Comparison of ENCODE assay signal across 8 cellular contexts in the genomic region with DNA sequence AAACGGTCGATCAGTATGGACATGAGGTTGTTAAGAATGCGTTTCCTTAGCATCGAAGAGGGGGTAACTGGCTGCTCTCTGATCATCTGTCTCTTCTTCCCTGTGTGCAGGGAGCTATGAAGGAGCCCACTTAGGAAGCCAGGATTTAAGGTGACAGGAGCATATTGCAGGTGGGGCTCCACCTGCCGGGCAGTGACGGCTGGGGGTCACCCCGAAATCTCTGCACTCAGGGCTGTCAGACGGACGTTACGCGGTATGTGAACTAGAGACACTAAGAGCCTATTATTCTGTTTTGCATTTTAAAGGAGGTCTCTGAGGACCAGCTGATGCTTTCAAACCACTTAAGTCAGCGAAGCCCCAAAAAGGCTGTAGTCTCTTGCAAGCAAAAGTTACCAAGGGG.
DNase-seq lines count a peak whose midpoint lies in the region; ATAC-seq and TF ChIP-seq lines count a peak whose summit lies in the region.
"Had no signal": no experiment of that assay in that cellular context is flagged by ENCODE, and none has a peak within 500 bp of the region (broad histone marks: within the 10 kb centered on the region; RNA-seq: fewer than 3 reads in every experiment).

No MANE protein-coding gene starts in this region.

- H3K4me3 Mint-ChIP-seq in GM23338: peak overlapping the region; percentile 54
- peak overlapping the region; percentile 67 for H3K4me3 Mint-ChIP-seq in activated CD8-positive, alpha-beta T cell treated with anti-CD3 and anti-CD28 coated beads, Interleukin-2, amount 10 ng/mL, durations not matched to agents 7 days and 5 days
- H3K4me3 Mint-ChIP-seq in natural killer cell treated with Interleukin-12 subunit alpha and Interleukin-12 subunit beta and Interleukin-15 and Interleukin-18, amount 100 ng/mL, for 72 hours: peak overlapping the region; percentile 90

- WGBS in sigmoid colon, 2 donors: 29 to 34% methylated on average over 12 of the region's 12 CpGs

- no peak overlapping the region for H3K27ac Mint-ChIP-seq in GM23338
- H3K27ac Mint-ChIP-seq in activated CD8-positive, alpha-beta T cell treated with anti-CD3 and anti-CD28 coated beads, Interleukin-2, amount 10 ng/mL, durations not matched to agents 7 days and 5 days: peak overlapping the region; percentile 97
- H3K27ac Mint-ChIP-seq in natural killer cell treated with Interleukin-12 subunit alpha and Interleukin-12 subunit beta and Interleukin-15 and Interleukin-18, amount 100 ng/mL, for 72 hours: peak overlapping the region; percentile 69 to 91

- H3K9me3 Mint-ChIP-seq in GM23338: no peaks in the 10 kb centered on the region; the same call in 2 of the 3 replicates
- no peaks in the 10 kb centered on the region for H3K9me3 Mint-ChIP-seq in activated CD8-positive, alpha-beta T cell treated with anti-CD3 and anti-CD28 coated beads, Interleukin-2, amount 10 ng/mL, durations not matched to agents 7 days and 5 days (ENCODE audit: insufficient read depth)
- H3K9me3 Mint-ChIP-seq in natural killer cell treated with Interleukin-12 subunit alpha and Interleukin-12 subunit beta and Interleukin-15 and Interleukin-18, amount 100 ng/mL, for 72 hours: no peaks in the 10 kb centered on the region

- no peaks in the 10 kb centered on the region; the same call in 2 of the 3 replicates for H3K36me3 Mint-ChIP-seq in GM23338 (ENCODE audit: low read depth)
- H3K36me3 Mint-ChIP-seq in activated CD8-positive, alpha-beta T cell treated with anti-CD3 and anti-CD28 coated beads, Interleukin-2, amount 10 ng/mL, durations not matched to agents 7 days and 5 days (ENCODE audit: low read depth): peaks cover 73% of the 10 kb centered on the region
- no peaks in the 10 kb centered on the region for H3K36me3 Mint-ChIP-seq in natural killer cell treated with Interleukin-12 subunit alpha and Interleukin-12 subunit beta and Interleukin-15 and Interleukin-18, amount 100 ng/mL, for 72 hours

- peaks cover 14% of the 10 kb centered on the region for H3K27me3 Mint-ChIP-seq in GM23338 (ENCODE audit: insufficient read depth, low read depth, poor library complexity)
- no peaks in the 10 kb centered on the region for H3K27me3 Mint-ChIP-seq in activated CD8-positive, alpha-beta T cell treated with anti-CD3 and anti-CD28 coated beads, Interleukin-2, amount 10 ng/mL, durations not matched to agents 7 days and 5 days (ENCODE audit: low read depth)
- H3K27me3 Mint-ChIP-seq in natural killer cell treated with Interleukin-12 subunit alpha and Interleukin-12 subunit beta and Interleukin-15 and Interleukin-18, amount 100 ng/mL, for 72 hours: no peaks in the 10 kb centered on the region

- no peak overlapping the region for H2AFZ ChIP-seq in GM23338

- ATAC-seq in GM23338: peak; percentile 16
- ATAC-seq in activated CD8-positive, alpha-beta T cell treated with anti-CD3 and anti-CD28 coated beads, Interleukin-2, amount 10 ng/mL, durations not matched to agents 7 days and 5 days: peak; percentile 10
- no peak for ATAC-seq in natural killer cell treated with Interleukin-12 subunit alpha and Interleukin-12 subunit beta and Interleukin-15 and Interleukin-18, amount 100 ng/mL, for 72 hours
- ATAC-seq in HG02763 (IDR thresholded peaks at IDR 0.05; ENCODE audit: unreplicated experiment): no peak

- H3K36me3 ChIP-seq in GM23338 (ENCODE audit: insufficient read depth): no peaks in the 10 kb centered on the region
- H3K36me3 ChIP-seq in sigmoid colon: no peaks in the 10 kb centered on the region

- TF ChIP-seq POLR2A in sigmoid colon (IDR thresholded peaks at IDR 0.05): no peak

- H3K4me2 ChIP-seq in GM23338: peak overlapping the region; percentile 67

- CTCF ChIA-PET in activated CD8-positive, alpha-beta T cell treated with anti-CD3 and anti-CD28 coated beads, Interleukin-2, amount 10 ng/mL, durations not matched to agents 7 days and 5 days (lab: Charles Lee): interaction anchor here (1.2 to 2.6 kb wide), 2 partner anchors 86 to 114 kb away, joined by 3 to 14 read pairs; no protein-coding TSS in a partner anchor

- H3K27me3 ChIP-seq in GM23338 (ENCODE audit: insufficient read depth): no peaks in the 10 kb centered on the region
- H3K27me3 ChIP-seq in sigmoid colon: peaks cover 0 to 30% (median 25%) of the 10 kb centered on the region in 3 donors

- H4K20me1 ChIP-seq in GM23338 (replicated peaks; ENCODE audit: insufficient read depth): no peaks in the 10 kb centered on the region; the same call in 1 of the 2 replicates

- H3K4me1 ChIP-seq in GM23338 (ENCODE audit: insufficient read depth) (peaks cover 15% of the 10 kb centered on the region), sigmoid colon (no peaks in the 10 kb centered on the region)

- no peaks in the 10 kb centered on the region for H3F3A ChIP-seq in GM23338 (replicated peaks; ENCODE audit: low read depth)

- H3K4me1 Mint-ChIP-seq in GM23338: peaks cover 20% of the 10 kb centered on the region
- peaks cover 80% of the 10 kb centered on the region for H3K4me1 Mint-ChIP-seq in activated CD8-positive, alpha-beta T cell treated with anti-CD3 and anti-CD28 coated beads, Interleukin-2, amount 10 ng/mL, durations not matched to agents 7 days and 5 days (ENCODE audit: low read depth)
- H3K4me1 Mint-ChIP-seq in natural killer cell treated with Interleukin-12 subunit alpha and Interleukin-12 subunit beta and Interleukin-15 and Interleukin-18, amount 100 ng/mL, for 72 hours (ENCODE audit: low read depth in 2 of 2): peaks cover 61 to 75% of the 10 kb centered on the region in 2 donors

- H3K79me2 ChIP-seq in GM23338 (replicated peaks; ENCODE audit: insufficient read depth): no peaks in the 10 kb centered on the region

- POLR2A ChIA-PET in activated CD8-positive, alpha-beta T cell treated with anti-CD3 and anti-CD28 coated beads, Interleukin-2, amount 10 ng/mL, durations not matched to agents 7 days and 5 days (lab: Charles Lee): no interaction called here

- in situ Hi-C loops in GM13976 (cut with MboI; ENCODE audit: low sequenced_read_pairs, unreplicated experiment): no loop called here

- H3K4me3 ChIP-seq in GM23338 (no peak overlapping the region), sigmoid colon (no peak overlapping the region)

- DNase-seq in GM13976 (ENCODE audit: low spot score) (peak; percentile 60), GM23338 (ENCODE audit: low spot score) (peak; percentile 33), sigmoid colon (no peak), NCI-H526 treated with DMSO at 0.1 percent for 48 hours (lab: John Stamatoyannopoulos, UW) (no peak)
- peak; percentile 39 for DNase-seq in activated CD8-positive, alpha-beta T cell treated with anti-CD3 and anti-CD28 coated beads, Interleukin-2, amount 10 ng/mL, durations not matched to agents 7 days and 5 days
- DNase-seq in natural killer cell treated with Interleukin-12 subunit alpha and Interleukin-12 subunit beta and Interleukin-15 and Interleukin-18, amount 100 ng/mL, for 72 hours (ENCODE audit: low spot score): no peak
- DNase-seq: dermis blood vessel endothelial cell had no signal

- peak; percentile 55 for TF ChIP-seq CTCF in GM13976 (IDR thresholded peaks at IDR 0.05; ENCODE audit: borderline replicate concordance, control extremely low read depth, extremely low read depth, insufficient read depth, missing control alignments)
- TF ChIP-seq CTCF in GM23338 (conservative IDR thresholded peaks at IDR 0.05; ENCODE audit: low read depth in 2 of 2): no peak
- no peak for TF ChIP-seq CTCF in sigmoid colon (IDR thresholded peaks at IDR 0.05)

- H3K27ac ChIP-seq in GM23338 (ENCODE audit: low read depth) (peak overlapping the region; percentile 61), sigmoid colon (no peak overlapping the region)

- no peaks in the 10 kb centered on the region for H3K9me3 ChIP-seq in sigmoid colon

- TF ChIP-seq EP300 in sigmoid colon (IDR thresholded peaks at IDR 0.05): no peak

- H3K9me2 ChIP-seq in GM23338 (ENCODE audit: insufficient read depth): no peaks in the 10 kb centered on the region

- intact Hi-C loops in sigmoid colon (cut with DNase I): no loop called here

TF ChIP-seq in GM23338, 12 proteins besides CTCF, POLR2A, EP300 and RAD21 (continues in another document):
- no peak for TF ChIP-seq EZH2phosphoT487 (IDR thresholded peaks at IDR 0.05; ENCODE audit: unreplicated experiment)
- TF ChIP-seq ZNF114 (CRISPR knock-in tag; IDR thresholded peaks at IDR 0.05): no peak
- TF ChIP-seq, protein P1, sequence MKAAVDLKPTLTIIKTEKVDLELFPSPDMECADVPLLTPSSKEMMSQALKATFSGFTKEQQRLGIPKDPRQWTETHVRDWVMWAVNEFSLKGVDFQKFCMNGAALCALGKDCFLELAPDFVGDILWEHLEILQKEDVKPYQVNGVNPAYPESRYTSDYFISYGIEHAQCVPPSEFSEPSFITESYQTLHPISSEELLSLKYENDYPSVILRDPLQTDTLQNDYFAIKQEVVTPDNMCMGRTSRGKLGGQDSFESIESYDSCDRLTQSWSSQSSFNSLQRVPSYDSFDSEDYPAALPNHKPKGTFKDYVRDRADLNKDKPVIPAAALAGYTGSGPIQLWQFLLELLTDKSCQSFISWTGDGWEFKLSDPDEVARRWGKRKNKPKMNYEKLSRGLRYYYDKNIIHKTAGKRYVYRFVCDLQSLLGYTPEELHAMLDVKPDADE (IDR thresholded peaks at IDR 0.05): no peak
- TF ChIP-seq ZNF331 (CRISPR knock-in tag; IDR thresholded peaks at IDR 0.05; ENCODE audit: low read depth): no peak
- no peak for TF ChIP-seq EZH2 (IDR thresholded peaks at IDR 0.05; ENCODE audit: low read depth, unreplicated experiment)

Comparison
In these comparisons a context has a peak if more than half of its experiments do, and no peak if none do; other contexts are left out.
1. DNase-seq: peak in GM13976 (single experiment), GM23338 (single experiment) and activated CD8-positive, alpha-beta T cell treated with anti-CD3 and anti-CD28 coated beads, Interleukin-2, amount 10 ng/mL, durations not matched to agents 7 days and 5 days (single experiment); none in natural killer cell treated with Interleukin-12 subunit alpha and Interleukin-12 subunit beta and Interleukin-15 and Interleukin-18, amount 100 ng/mL, for 72 hours (single experiment), sigmoid colon (single experiment) and NCI-H526 treated with DMSO at 0.1 percent for 48 hours (single experiment).
2. ATAC-seq: peak in GM23338 (single experiment) and activated CD8-positive, alpha-beta T cell treated with anti-CD3 and anti-CD28 coated beads, Interleukin-2, amount 10 ng/mL, durations not matched to agents 7 days and 5 days (single experiment); none in natural killer cell treated with Interleukin-12 subunit alpha and Interleukin-12 subunit beta and Interleukin-15 and Interleukin-18, amount 100 ng/mL, for 72 hours (0 of 2) and HG02763 (single experiment).
3. Peak in every context shown above with its lines, with median percentiles within 50 percentile points of each other: H3K4me3 Mint-ChIP-seq.